17 cellular contexts compared by ENCODE assay signal in genomic region chr21:29315155-29315749, GRCh38. TPM values are rescaled to one million over a fixed set of nuclear protein-coding genes. Genes with fewer than 3 reads are reported as not detected.
A peak's percentile ranks its signal among the peaks of the same experiment; 100 is the strongest.
DNase-seq lines count a peak whose midpoint lies in the region; ATAC-seq, FAIRE-seq and TF ChIP-seq lines count a peak whose summit lies in the region.
"Had no signal": no experiment of that assay in that cellular context is flagged by ENCODE, and none has a peak within 500 bp of the region (broad histone marks: within the 10 kb centered on the region; RNA-seq: fewer than 3 reads in every experiment).

No MANE protein-coding gene starts in this region.

- H3K14ac ChIP-seq in IMR-90 (replicated peaks; ENCODE audit: low read depth, low read length) = no peak overlapping the region

- in situ Hi-C loops in IMR-90 (cut with MboI; ENCODE audit: low sequenced_read_pairs) = no loop called here

- peaks cover 0 to 75% of the 10 kb centered on the region in 2 experiments; a peak in 2 of 4 replicates for H3K79me1 ChIP-seq in IMR-90 (ENCODE audit: low read depth in 1 of 2, low read length in 2 of 2)

- WGBS in IMR-90 (ENCODE audit: extremely low coverage in 2 of 2, insufficient read length in 1 of 2), 2 experiments = no CpG with 5 or more reads among the region's 2 CpGs

- H3K36me3 ChIP-seq in IMR-90 (ENCODE audit: control insufficient read depth, insufficient read depth, low read length) = peaks cover 5% of the 10 kb centered on the region; the same call in 1 of the 2 replicates
- no peaks in the 10 kb centered on the region for H3K36me3 ChIP-seq in breast epithelium
- peaks cover 7% of the 10 kb centered on the region for H3K36me3 ChIP-seq in neutrophil

- FAIRE-seq in GM12891 (lab: Jason Lieb, UNC) = no peak

- DNase-seq in GM12891 (ENCODE audit: insufficient read length, low spot score) (no peak), IMR-90 (no peak), breast epithelium (ENCODE audit: low spot score in 2 of 2) (no peak), NCI-H510A treated with DMSO at 0.1 percent for 48 hours (lab: John Stamatoyannopoulos, UW) (no peak), NCI-H2196 treated with DMSO at 0.1 percent for 48 hours (lab: John Stamatoyannopoulos, UW; ENCODE audit: unreplicated experiment) (no peak), coronary artery (ENCODE audit: low spot score) (no peak)
- DNase-seq: activated naive CD4-positive, alpha-beta T cell treated with anti-CD3 and anti-CD28 coated beads for 36 hours; DMS53; effector CD8-positive, alpha-beta T cell; GM23248; hippocampal formation; left cardiac atrium; NCI-H1930; NCI-H748 treated with DMSO at 0.1 percent for 48 hours; nephron progenitor cell had no signal

- H3K56ac ChIP-seq in IMR-90 (ENCODE audit: extremely low read depth, insufficient read depth, low read length) = no peak overlapping the region

- no peak overlapping the region for H4K8ac ChIP-seq in IMR-90 (ENCODE audit: low read depth in 2 of 2, low read length in 2 of 2)

- H4K5ac ChIP-seq in IMR-90 (ENCODE audit: low read depth, low read length) = no peak overlapping the region; the same call in 1 of the 2 replicates

- H3K9me3 ChIP-seq in IMR-90 (ENCODE audit: control insufficient read depth, insufficient read depth, low read length) (no peaks in the 10 kb centered on the region), breast epithelium (no peaks in the 10 kb centered on the region), neutrophil (no peaks in the 10 kb centered on the region)

- ATAC-seq in IMR-90 (ENCODE audit: low read depth) (no peak), HG02642 (IDR thresholded peaks at IDR 0.05; ENCODE audit: poor library complexity, unreplicated experiment) (no peak)
- ATAC-seq: left cardiac atrium had no signal

- TF ChIP-seq CTCF in IMR-90 (conservative IDR thresholded peaks at IDR 0.05; ENCODE audit: low read depth, low read length) (no peak), breast epithelium (IDR thresholded peaks at IDR 0.05) (no peak), neutrophil (IDR thresholded peaks at IDR 0.05) (no peak), coronary artery (IDR thresholded peaks at IDR 0.05) (no peak)

- peaks cover 28% of the 10 kb centered on the region for H3K4me1 ChIP-seq in IMR-90 (ENCODE audit: control insufficient read depth, insufficient read depth, low read length)
- peaks cover 0 to 3% of the 10 kb centered on the region in 2 donors for H3K4me1 ChIP-seq in breast epithelium
- H3K4me1 ChIP-seq in neutrophil (ENCODE audit: control insufficient read depth in 1 of 2, insufficient read depth in 1 of 2, low read depth in 1 of 2, low read length in 1 of 2) = peaks cover 29 to 67% of the 10 kb centered on the region in 2 experiments

- H2BK20ac ChIP-seq in IMR-90 (ENCODE audit: low read depth, low read length) = no peak overlapping the region

- H2AFZ ChIP-seq in IMR-90 (replicated peaks; ENCODE audit: low read length, poor library complexity) = no peak overlapping the region
- H2AFZ ChIP-seq: GM23248 had no signal

- POLR2A ChIA-PET in IMR-90 (lab: Charles Lee; ENCODE audit: unreplicated experiment) = no interaction called here

- no peaks in the 10 kb centered on the region for H3K27me3 ChIP-seq in IMR-90 (ENCODE audit: control insufficient read depth, insufficient read depth, low read length)
- H3K27me3 ChIP-seq in breast epithelium = no peaks in the 10 kb centered on the region
- H3K27me3 ChIP-seq in neutrophil = no peaks in the 10 kb centered on the region

- no peak overlapping the region for H2BK120ac ChIP-seq in IMR-90 (ENCODE audit: low read depth, low read length)

- 0 out of 2 replicates have a peak overlapping the region, but pooled peaks have one; percentile 2 for H3K4me2 ChIP-seq in IMR-90 (ENCODE audit: low read depth, low read length)

- intact Hi-C loops in IMR-90 (cut with micrococcal nuclease) = loop anchor here (10.0 kb wide), 1 partner anchor 400 kb away; no protein-coding TSS in a partner anchor
- intact Hi-C loops in breast epithelium (cut with DNase I; ENCODE audit: low total_unique reads) = no loop called here

- H2AK9ac ChIP-seq in IMR-90 (replicated peaks; ENCODE audit: low read depth, low read length, poor library complexity) = no peak overlapping the region

- H3K27ac ChIP-seq in IMR-90 (ENCODE audit: insufficient read depth, low read length) (no peak overlapping the region), breast epithelium (peak overlapping the region; percentile 0 to 21), neutrophil (peak overlapping the region; percentile 81), coronary artery (no peak overlapping the region)
- H3K27ac ChIP-seq: GM23248 had no signal

- CTCF ChIA-PET in IMR-90 (lab: Yijun Ruan, JAX) = no interaction called here

- H3K4me3 ChIP-seq in IMR-90 (ENCODE audit: insufficient read depth, low read depth, low read length) = no peak overlapping the region
- no peak overlapping the region for H3K4me3 ChIP-seq in breast epithelium
- peak overlapping the region in 1 of 2 experiments; percentile 40 for H3K4me3 ChIP-seq in neutrophil (ENCODE audit: low read depth in 1 of 2, low read length in 1 of 2)
- H3K4me3 ChIP-seq in coronary artery = no peak overlapping the region
- H3K4me3 ChIP-seq: GM23248 had no signal

- TF ChIP-seq POLR2A in GM12891 (IDR thresholded peaks at IDR 0.05; ENCODE audit: low read depth, low read length) (no peak), IMR-90 (IDR thresholded peaks at IDR 0.05; ENCODE audit: low read depth, low read length) (no peak), breast epithelium (IDR thresholded peaks at IDR 0.05) (no peak)

- no peak overlapping the region for H3K9ac ChIP-seq in IMR-90 (ENCODE audit: low read depth, low read length)
- H3K9ac ChIP-seq: GM23248 had no signal

- TF ChIP-seq RAD21 in IMR-90 (IDR thresholded peaks at IDR 0.05; ENCODE audit: low read length) = no peak

- BruUV-seq in IMR-90 (replicated peaks; lab: Mats Ljungman, UMichigan) = no TSS peak

- no peak overlapping the region for H3K18ac ChIP-seq in IMR-90 (ENCODE audit: low read depth, low read length)

- H2BK5ac ChIP-seq in IMR-90 (ENCODE audit: low read depth, low read length, poor library complexity, severe bottlenecking) = peak overlapping the region; percentile 11

- no peak overlapping the region for H2BK15ac ChIP-seq in IMR-90 (ENCODE audit: low read depth, low read length)

- no peak overlapping the region for H4K91ac ChIP-seq in IMR-90 (ENCODE audit: insufficient read depth, low read depth, low read length)

- dilution Hi-C loops in IMR-90 (cut with HindIII; ENCODE audit: low sequenced_read_pairs, unreplicated experiment) = no loop called here

- peaks cover 32% of the 10 kb centered on the region for H3K9me1 ChIP-seq in IMR-90 (ENCODE audit: insufficient read depth, low read length)

- 0 out of 2 replicates have a peak overlapping the region, but pooled peaks have one; percentile 8 for H3K23ac ChIP-seq in IMR-90 (ENCODE audit: low read depth, low read length)

- H3K4ac ChIP-seq in IMR-90 (ENCODE audit: low read depth, low read length) = no peak overlapping the region

- H4K20me1 ChIP-seq in IMR-90 (ENCODE audit: insufficient read depth, low read length) = peaks cover 97% of the 10 kb centered on the region

- 0 out of 2 replicates have a peak overlapping the region, but pooled peaks have one; percentile 20 for H2AK5ac ChIP-seq in IMR-90 (ENCODE audit: low read depth, low read length)

TF ChIP-seq in GM12891, 5 proteins besides CTCF, POLR2A, EP300 and RAD21:
- no peak for TF ChIP-seq TAF1 (IDR thresholded peaks at IDR 0.05; ENCODE audit: low read depth, low read length)
- peak; percentile 32; the same call in 1 of the 2 replicates for TF ChIP-seq POLR2AphosphoS5 (IDR thresholded peaks at IDR 0.05; ENCODE audit: low read depth, low read length)
- TF ChIP-seq SPI1 (IDR thresholded peaks at IDR 0.05; ENCODE audit: low read depth, low read length) = no peak
- no peak for TF ChIP-seq POU2F2 (IDR thresholded peaks at IDR 0.05; ENCODE audit: low read depth, low read length)

TF ChIP-seq in IMR-90, 13 proteins besides CTCF, POLR2A, EP300 and RAD21:
- TF ChIP-seq ELK1 (IDR thresholded peaks at IDR 0.05; ENCODE audit: borderline replicate concordance, low read depth, low read length) (no peak), MAFK (IDR thresholded peaks at IDR 0.05; ENCODE audit: low read depth, low read length) (no peak), BHLHE40 (IDR thresholded peaks at IDR 0.05; ENCODE audit: low read depth, low read length) (no peak), RFX5 (IDR thresholded peaks at IDR 0.05; ENCODE audit: low read depth, low read length) (no peak), CHD1 (IDR thresholded peaks at IDR 0.05; ENCODE audit: low read depth, low read length) (no peak), NFE2L2 (IDR thresholded peaks at IDR 0.05; ENCODE audit: low read depth, low read length) (no peak), USF2 (IDR thresholded peaks at IDR 0.05; ENCODE audit: low read depth, low read length) (no peak), CEBPB (IDR thresholded peaks at IDR 0.05; ENCODE audit: low read depth, low read length) (no peak)

RNA-seq across cellular contexts. Expression of gene BACH1, which starts 16.5 kb away (rescaled TPM):
- polyA plus RNA-seq in GM12891 (2012; ENCODE audit: low read depth, missing spikeins) = 11.0 TPM
- total RNA-seq in IMR-90 (2012; rRNA removed) (108 and 132 TPM in 2 replicates), breast epithelium (10 to 100 TPM; 31.8 to 65.3 (median 42.3) TPM)
- 19.6 and 23.1 TPM in 2 replicates for polyA plus RNA-seq in IMR-90 (2012; rRNA removed)
- polyA plus RNA-seq in IMR-90 (2012; cell fraction: cytosol; rRNA removed) = 8.3 and 11.9 TPM in 2 replicates
- 7.9 and 44.3 TPM in 2 replicates for polyA plus RNA-seq in IMR-90 (2012; cell fraction: nucleus; rRNA removed; ENCODE audit: low replicate concordance)

Comparison
In these comparisons a context has a peak if more than half of its experiments do, and no peak if none do; other contexts are left out.
1. H3K27ac ChIP-seq: peak in breast epithelium (2 of 2) and neutrophil (single experiment); none in IMR-90 (single experiment) and coronary artery (0 of 2).